In the genomic region with DNA sequence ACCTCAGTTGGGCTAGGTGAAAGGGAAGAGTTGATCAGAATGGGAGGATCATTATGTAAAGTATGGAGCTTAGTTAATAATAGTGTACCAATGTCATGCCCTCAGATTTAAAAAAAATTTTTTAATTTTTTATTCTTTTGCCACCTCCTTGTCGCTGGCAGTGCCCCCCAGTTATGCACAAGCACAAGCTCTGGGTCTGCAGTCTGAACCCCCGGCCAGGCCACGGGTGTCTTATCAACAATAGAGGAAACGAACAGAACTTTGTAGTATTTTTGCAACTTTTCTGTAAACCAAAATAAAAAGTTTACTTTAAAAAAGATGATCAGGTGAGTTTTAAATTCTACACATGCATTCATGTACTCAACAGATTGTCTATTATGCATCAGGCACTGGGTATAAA, we compare ENCODE assay signal across 13 cellular contexts. TPM values are rescaled to one million over a fixed set of nuclear protein-coding genes. Genes with fewer than 3 reads are reported as not detected.
DNase-seq lines count a peak whose midpoint lies in the region; ATAC-seq lines count a peak whose summit lies in the region.
"Had no signal": no experiment of that assay in that cellular context is flagged by ENCODE, and none has a peak within 500 bp of the region (broad histone marks: within the 10 kb centered on the region; RNA-seq: fewer than 3 reads in every experiment).

No MANE protein-coding gene starts in this region.

- no peaks in the 10 kb centered on the region for H3K27me3 Mint-ChIP-seq in activated T-cell treated with anti-CD3 and anti-CD28 coated beads, Interleukin-2, amount 50 U/mL, for 72 hours (ENCODE audit: low read depth)
- no peaks in the 10 kb centered on the region for H3K27me3 Mint-ChIP-seq in T-helper 17 cell
- H3K27me3 Mint-ChIP-seq in immature natural killer cell (ENCODE audit: low read depth in 3 of 3): peaks cover 2 to 7% (median 3%) of the 10 kb centered on the region in 3 donors
- no peaks in the 10 kb centered on the region for H3K27me3 Mint-ChIP-seq in stimulated activated naive CD8-positive, alpha-beta T cell treated with anti-CD3 and anti-CD28 coated beads, Interleukin-15, amount 100 ng/mL, for 72 hours

- peak overlapping the region; percentile 84 for H3K27ac Mint-ChIP-seq in activated T-cell treated with anti-CD3 and anti-CD28 coated beads, Interleukin-2, amount 50 U/mL, for 72 hours
- H3K27ac Mint-ChIP-seq in T-helper 17 cell: peak overlapping the region; percentile 96
- peak overlapping the region; percentile 59 to 89 (median 87) for H3K27ac Mint-ChIP-seq in immature natural killer cell
- peak overlapping the region; percentile 37 to 56 for H3K27ac Mint-ChIP-seq in stimulated activated naive CD8-positive, alpha-beta T cell treated with anti-CD3 and anti-CD28 coated beads, Interleukin-15, amount 100 ng/mL, for 72 hours

- no peaks in the 10 kb centered on the region for H3K9me3 ChIP-seq in T-helper 17 cell (ENCODE audit: control insufficient read depth, low read length, poor library complexity, severe bottlenecking)
- H3K9me3 ChIP-seq: esophagus muscularis mucosa had no signal

- peaks cover 50% of the 10 kb centered on the region for H3K4me1 Mint-ChIP-seq in activated T-cell treated with anti-CD3 and anti-CD28 coated beads, Interleukin-2, amount 50 U/mL, for 72 hours (ENCODE audit: low read depth)
- H3K4me1 Mint-ChIP-seq in T-helper 17 cell (peaks cover 31% of the 10 kb centered on the region), immature natural killer cell (peaks cover 25 to 28% of the 10 kb centered on the region in 2 donors)
- H3K4me1 Mint-ChIP-seq in stimulated activated naive CD8-positive, alpha-beta T cell treated with anti-CD3 and anti-CD28 coated beads, Interleukin-15, amount 100 ng/mL, for 72 hours: peaks cover 43% of the 10 kb centered on the region

- peak overlapping the region; percentile 94 to 96 for H3K4me3 Mint-ChIP-seq in activated T-cell treated with anti-CD3 and anti-CD28 coated beads, Interleukin-2, amount 50 U/mL, for 72 hours
- H3K4me3 Mint-ChIP-seq in T-helper 17 cell: peak overlapping the region; percentile 94
- H3K4me3 Mint-ChIP-seq in immature natural killer cell: peak overlapping the region; percentile 85 to 92 (median 89)
- H3K4me3 Mint-ChIP-seq in stimulated activated naive CD8-positive, alpha-beta T cell treated with anti-CD3 and anti-CD28 coated beads, Interleukin-15, amount 100 ng/mL, for 72 hours: peak overlapping the region; percentile 86 to 89

- H3K9me3 Mint-ChIP-seq in activated T-cell treated with anti-CD3 and anti-CD28 coated beads, Interleukin-2, amount 50 U/mL, for 72 hours: no peaks in the 10 kb centered on the region
- no peaks in the 10 kb centered on the region for H3K9me3 Mint-ChIP-seq in immature natural killer cell
- H3K9me3 Mint-ChIP-seq in stimulated activated naive CD8-positive, alpha-beta T cell treated with anti-CD3 and anti-CD28 coated beads, Interleukin-15, amount 100 ng/mL, for 72 hours: no peaks in the 10 kb centered on the region

- peaks cover 1 to 2% of the 10 kb centered on the region in 2 donors for H3K36me3 Mint-ChIP-seq in activated T-cell treated with anti-CD3 and anti-CD28 coated beads, Interleukin-2, amount 50 U/mL, for 72 hours (ENCODE audit: insufficient read depth in 2 of 2)
- H3K36me3 Mint-ChIP-seq in T-helper 17 cell (ENCODE audit: low read depth): peaks cover 2% of the 10 kb centered on the region
- no peaks in the 10 kb centered on the region for H3K36me3 Mint-ChIP-seq in immature natural killer cell

- ATAC-seq in activated T-cell treated with anti-CD3 and anti-CD28 coated beads, Interleukin-2, amount 50 U/mL, for 72 hours (replicated peaks in 1 of 2): no peak
- no peak for ATAC-seq in T-helper 17 cell
- no peak for ATAC-seq in stimulated activated naive CD8-positive, alpha-beta T cell treated with anti-CD3 and anti-CD28 coated beads, Interleukin-15, amount 100 ng/mL, for 72 hours

- DNase-seq in activated T-cell treated with anti-CD3 and anti-CD28 coated beads, Interleukin-2, amount 50 U/mL, for 72 hours: no peak
- DNase-seq in activated T-cell treated with anti-CD3 and anti-CD28 coated beads, Interleukin-2, amount 50 U/mL, for 48 hours: no peak
- no peak for DNase-seq in T-helper 17 cell
- DNase-seq in immature natural killer cell: no peak
- no peak for DNase-seq in stimulated activated naive CD8-positive, alpha-beta T cell treated with anti-CD3 and anti-CD28 coated beads, Interleukin-15, amount 100 ng/mL, for 72 hours
- DNase-seq in NCI-H1048 (lab: John Stamatoyannopoulos, UW): no peak
- DNase-seq in NCI-H1092 (lab: John Stamatoyannopoulos, UW): no peak
- DNase-seq in NOMO-1 (lab: John Stamatoyannopoulos, UW; ENCODE audit: unreplicated experiment in 2 of 2): no peak
- DNase-seq: NCI-H1436 had no signal

RNA-seq across cellular contexts. Expression of gene GM2A, which starts 1.4 kb away (rescaled TPM):
- total RNA-seq in activated T-cell treated with anti-CD3 and anti-CD28 coated beads, Interleukin-2, amount 50 U/mL, for 72 hours: 10 to 100 TPM; 19.4 to 28.2 TPM
- total RNA-seq in T-helper 17 cell: 10 to 100 TPM in 1 of 2 donors, 1 to 10 TPM in 1; 6.0 to 13.4 TPM
- 1 to 10 TPM; 4.6 to 8.7 (median 5.2) TPM for polyA plus RNA-seq in immature natural killer cell

RNA-seq across cellular contexts. Expression of gene CCDC69, which starts 27.7 kb away (rescaled TPM):
- 10 to 100 TPM; 44.8 to 53.1 TPM for total RNA-seq in activated T-cell treated with anti-CD3 and anti-CD28 coated beads, Interleukin-2, amount 50 U/mL, for 72 hours
- 10 to 100 TPM; 74.7 to 82.5 TPM for total RNA-seq in T-helper 17 cell
- 100 to 1,000 TPM in 2 of 3 donors, 10 to 100 TPM in 1; 88.1 to 256 (median 149) TPM for polyA plus RNA-seq in immature natural killer cell

RNA-seq across cellular contexts. Expression of gene SLC36A3, which starts 51.9 kb away (rescaled TPM):
- total RNA-seq in activated T-cell treated with anti-CD3 and anti-CD28 coated beads, Interleukin-2, amount 50 U/mL, for 72 hours: under 1 TPM in 1 of 2 donors, not detected in 1; 0.10 TPM
- not detected for total RNA-seq in T-helper 17 cell
- not detected for polyA plus RNA-seq in immature natural killer cell
- total RNA-seq: cardiac septum, esophagus muscularis mucosa, G401, ureter had no signal
